Comparison of ENCODE assay signal across 8 cellular contexts in genomic region chr11:46918087-46918751, GRCh38. TPM values are rescaled to one million over a fixed set of nuclear protein-coding genes. Genes with fewer than 3 reads are reported as not detected.
A peak's percentile ranks its signal among the peaks of the same experiment; 100 is the strongest.
DNase-seq lines count a peak whose midpoint lies in the region; ATAC-seq lines count a peak whose summit lies in the region.

Gene LRP4 (minus strand): TSS chr11:46918550. CDS start chr11:46918379, 171 bp downstream.

- no peaks in the 10 kb centered on the region for H3K9me3 Mint-ChIP-seq in activated CD4-positive, alpha-beta memory T cell treated with anti-CD3 and anti-CD28 coated beads, Interleukin-2, amount 10 ng/mL, durations not matched to agents 7 days and 5 days

- DNase-seq in activated CD4-positive, alpha-beta memory T cell treated with anti-CD3 and anti-CD28 coated beads, Interleukin-2, amount 10 ng/mL, durations not matched to agents 7 days and 5 days = peak; percentile 35

- 0 to 1% methylated on average over 64 to 65 of the region's 95 CpGs for WGBS in mesodermal cell (ENCODE audit: insufficient coverage in 2 of 2), 2 experiments

- peaks cover 25% of the 10 kb centered on the region for H3K4me1 ChIP-seq in ES-I3 (ENCODE audit: insufficient read depth, low read length)
- no peaks in the 10 kb centered on the region for H3K4me1 ChIP-seq in endocrine pancreas (ENCODE audit: control insufficient read depth, insufficient read depth, low read length)
- H3K4me1 ChIP-seq in mesodermal cell (ENCODE audit: control insufficient read depth, insufficient read depth, low read length, poor library complexity, severe bottlenecking) = peaks cover 46% of the 10 kb centered on the region

- CTCF ChIA-PET in activated CD4-positive, alpha-beta memory T cell treated with anti-CD3 and anti-CD28 coated beads, Interleukin-2, amount 10 ng/mL, durations not matched to agents 7 days and 5 days (lab: Charles Lee) = interaction anchor here (0.7 to 2.4 kb wide), 2 partner anchors 23 to 235 kb away, joined by 3 to 12 read pairs; no protein-coding TSS in a partner anchor

- H3K9me3 ChIP-seq in ES-I3 (ENCODE audit: control insufficient read depth, insufficient read depth, low read length) (no peaks in the 10 kb centered on the region), endocrine pancreas (ENCODE audit: control insufficient read depth, low read length) (no peaks in the 10 kb centered on the region), mesodermal cell (ENCODE audit: control insufficient read depth, low read length) (no peaks in the 10 kb centered on the region)

- ATAC-seq in HG03520 (IDR thresholded peaks at IDR 0.05; ENCODE audit: unreplicated experiment) (peak; percentile 44), HG03469 (IDR thresholded peaks at IDR 0.05; ENCODE audit: unreplicated experiment) (no peak), HG03175 (IDR thresholded peaks at IDR 0.05; ENCODE audit: unreplicated experiment) (no peak)

- no peak within 1 kb of the TSS for H3K4me3 ChIP-seq in endocrine pancreas (ENCODE audit: control insufficient read depth, insufficient read depth, low read length)
- peak within 1 kb of the TSS; percentile 83 for H3K4me3 ChIP-seq in mesodermal cell (ENCODE audit: extremely low read depth, insufficient read depth, low read length, poor library complexity, severe bottlenecking)

- H3K27me3 ChIP-seq in endocrine pancreas (ENCODE audit: control insufficient read depth, insufficient read depth, low read length) = no peaks in the 10 kb centered on the region

- H3K36me3 ChIP-seq in ES-I3 (ENCODE audit: insufficient read depth, low read length) (no peaks in the 10 kb centered on the region), endocrine pancreas (ENCODE audit: control insufficient read depth, insufficient read depth, low read length) (no peaks in the 10 kb centered on the region), mesodermal cell (ENCODE audit: control insufficient read depth, insufficient read depth, low read length) (peaks cover 7% of the 10 kb centered on the region)

- peaks cover 58% of the 10 kb centered on the region for H3K27me3 Mint-ChIP-seq in activated CD4-positive, alpha-beta memory T cell treated with anti-CD3 and anti-CD28 coated beads, Interleukin-2, amount 10 ng/mL, durations not matched to agents 7 days and 5 days

- peak within 1 kb of the TSS; percentile 56 for H3K4me3 Mint-ChIP-seq in activated CD4-positive, alpha-beta memory T cell treated with anti-CD3 and anti-CD28 coated beads, Interleukin-2, amount 10 ng/mL, durations not matched to agents 7 days and 5 days

- no peak within 1 kb of the TSS for H3K27ac Mint-ChIP-seq in activated CD4-positive, alpha-beta memory T cell treated with anti-CD3 and anti-CD28 coated beads, Interleukin-2, amount 10 ng/mL, durations not matched to agents 7 days and 5 days

- peaks cover 29% of the 10 kb centered on the region for H3K4me1 Mint-ChIP-seq in activated CD4-positive, alpha-beta memory T cell treated with anti-CD3 and anti-CD28 coated beads, Interleukin-2, amount 10 ng/mL, durations not matched to agents 7 days and 5 days

- H3K27ac ChIP-seq in mesodermal cell (ENCODE audit: low read depth, low read length, severe bottlenecking) = peak within 1 kb of the TSS; percentile 76
- H3K27ac ChIP-seq in temporal lobe (ENCODE audit: low read depth, low read length) = peak within 1 kb of the TSS; percentile 76

- POLR2A ChIA-PET in activated CD4-positive, alpha-beta memory T cell treated with anti-CD3 and anti-CD28 coated beads, Interleukin-2, amount 10 ng/mL, durations not matched to agents 7 days and 5 days (lab: Charles Lee) = no interaction called here

- peaks cover 4% of the 10 kb centered on the region for H3K36me3 Mint-ChIP-seq in activated CD4-positive, alpha-beta memory T cell treated with anti-CD3 and anti-CD28 coated beads, Interleukin-2, amount 10 ng/mL, durations not matched to agents 7 days and 5 days (ENCODE audit: low read depth)

- peak within 1 kb of the TSS; percentile 77 for H3K9ac ChIP-seq in ES-I3 (ENCODE audit: low read depth, low read length)
- peak within 1 kb of the TSS; percentile 10 for H3K9ac ChIP-seq in endocrine pancreas (ENCODE audit: control insufficient read depth, insufficient read depth, low read length)

RNA-seq across cellular contexts. Expression of gene LRP4, which starts in this region (rescaled TPM):
- under 1 TPM in 1 of 2 experiments, not detected in 1; 0.05 TPM for total RNA-seq in activated CD4-positive, alpha-beta memory T cell treated with anti-CD3 and anti-CD28 coated beads, Interleukin-2, amount 10 ng/mL, durations not matched to agents 7 days and 5 days
- 32.8 TPM for polyA plus RNA-seq in mesodermal cell (2013, experiment 1 of 2)
- polyA plus RNA-seq in mesodermal cell (2013, experiment 2 of 2) = 24.7 TPM
- total RNA-seq in temporal lobe = 14.5 TPM

Comparison
In these comparisons a context has a peak if more than half of its experiments do, and no peak if none do; other contexts are left out.
1. RNA of gene LRP4 (total RNA-seq): 14.5 TPM in temporal lobe (single experiment); 0.05 TPM in activated CD4-positive, alpha-beta memory T cell treated with anti-CD3 and anti-CD28 coated beads, Interleukin-2, amount 10 ng/mL, durations not matched to agents 7 days and 5 days; every median in the first group is over 10 times any median in the second.
2. Peak in DNase-seq in activated CD4-positive, alpha-beta memory T cell treated with anti-CD3 and anti-CD28 coated beads, Interleukin-2, amount 10 ng/mL, durations not matched to agents 7 days and 5 days; RNA of the gene not detected or under 1 TPM.